Comparison of ENCODE assay signal across 24 cellular contexts in the genomic region with DNA sequence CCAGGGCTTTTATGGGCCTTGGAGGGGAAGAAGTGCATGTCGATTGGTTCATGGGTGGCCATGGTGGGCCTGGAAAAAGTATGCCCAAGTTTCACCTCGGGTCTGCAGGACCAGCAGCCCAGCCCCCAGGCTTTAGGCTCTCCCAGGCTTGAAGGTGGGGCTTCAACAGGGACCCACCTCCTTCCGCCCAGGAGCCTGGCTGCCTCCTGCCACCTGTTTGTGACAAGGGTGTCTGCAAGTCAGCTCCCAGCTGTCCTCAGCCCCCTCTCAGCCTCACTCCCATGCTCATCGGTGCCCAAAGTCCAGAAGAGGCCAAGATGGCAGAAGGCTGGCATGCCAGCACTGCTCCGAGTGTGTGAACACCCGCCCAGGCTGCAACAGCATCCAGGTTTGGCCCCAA.
DNase-seq lines count a peak whose midpoint lies in the region; ATAC-seq and TF ChIP-seq lines count a peak whose summit lies in the region.
"Had no signal": no experiment of that assay in that cellular context is flagged by ENCODE, and none has a peak within 500 bp of the region (broad histone marks: within the 10 kb centered on the region; RNA-seq: fewer than 3 reads in every experiment).

No MANE protein-coding gene starts in this region.

- H3K27me3 ChIP-seq in spleen (replicated peaks in 1 of 7), result no peaks in the 10 kb centered on the region
- H3K27me3 ChIP-seq: BE2C; BLaER1 treated with 17β-estradiol and CSF1 and Interleukin-3, amounts not matched to agents 10 nM and 100 nM had no signal

- no peaks in the 10 kb centered on the region for H3K9me3 ChIP-seq in spleen
- H3K9me3 ChIP-seq: A549; BE2C; BLaER1 treated with 17β-estradiol and CSF1 and Interleukin-3, amounts not matched to agents 10 nM and 100 nM; HAP-1 had no signal

- peaks cover 4 to 18% (median 15%) of the 10 kb centered on the region in 6 donors for H3K4me1 ChIP-seq in spleen
- H3K4me1 ChIP-seq: A549, BE2C, HAP-1 had no signal

- no peak overlapping the region for H3K4me3 Mint-ChIP-seq in stimulated activated naive CD8-positive, alpha-beta T cell treated with anti-CD3 and anti-CD28 coated beads, Interleukin-15, amount 100 ng/mL, for 72 hours
- no peak overlapping the region for H3K4me3 Mint-ChIP-seq in chondrocyte (ENCODE audit: unreplicated experiment)
- H3K4me3 Mint-ChIP-seq: CD14-positive monocyte; CD4-positive, alpha-beta T cell; CD8-positive, alpha-beta memory T cell; GM23338; HFFc6 had no signal

- H3K27ac Mint-ChIP-seq in stimulated activated naive CD8-positive, alpha-beta T cell treated with anti-CD3 and anti-CD28 coated beads, Interleukin-15, amount 100 ng/mL, for 72 hours, result no peak overlapping the region
- H3K27ac Mint-ChIP-seq in chondrocyte (ENCODE audit: unreplicated experiment), result no peak overlapping the region
- H3K27ac Mint-ChIP-seq: CD14-positive monocyte; CD4-positive, alpha-beta T cell; GM23338; HFFc6 had no signal

- TF ChIP-seq POLR2A in spleen (IDR thresholded peaks at IDR 0.05), result no peak

- H3K36me3 Mint-ChIP-seq in chondrocyte (ENCODE audit: low read depth), result no peaks in the 10 kb centered on the region
- H3K36me3 Mint-ChIP-seq: CD14-positive monocyte had no signal

- DNase-seq in stimulated activated naive CD8-positive, alpha-beta T cell treated with anti-CD3 and anti-CD28 coated beads, Interleukin-15, amount 100 ng/mL, for 72 hours, result no peak
- no peak for DNase-seq in stimulated activated naive CD8-positive, alpha-beta T cell treated with anti-CD3 and anti-CD28 coated beads, Interleukin-15, Interleukin-2, amounts not matched to agents 100 U/mL and 50 U/mL, for 24 hours
- peak; percentile 74 for DNase-seq in chondrocyte (ENCODE audit: low spot score)
- peak; percentile 70 for DNase-seq in spleen
- DNase-seq in HUDEP-2 (lab: John Stamatoyannopoulos, UW; ENCODE audit: unreplicated experiment in 76 of 76), result no peak
- no peak for DNase-seq in NCI-H748 treated with DMSO at 0.1 percent for 48 hours (lab: John Stamatoyannopoulos, UW)
- DNase-seq: 8988T; ACHN; AML-193; BE2C; CD4-positive, alpha-beta T cell; CD8-positive, alpha-beta memory T cell; DMS 273 treated with DMSO at 0.1 percent for 48 hours; DMS79; EL; GDM1; HFFc6 had no signal

- no peaks in the 10 kb centered on the region for H3K9me3 Mint-ChIP-seq in stimulated activated naive CD8-positive, alpha-beta T cell treated with anti-CD3 and anti-CD28 coated beads, Interleukin-15, amount 100 ng/mL, for 72 hours
- H3K9me3 Mint-ChIP-seq in chondrocyte (ENCODE audit: low read depth), result no peaks in the 10 kb centered on the region
- H3K9me3 Mint-ChIP-seq: CD4-positive, alpha-beta T cell; CD8-positive, alpha-beta memory T cell; GM23338 had no signal

- TF ChIP-seq CTCF in chondrocyte (IDR thresholded peaks at IDR 0.05) (no peak), spleen (IDR thresholded peaks at IDR 0.05 in 8 of 11, conservative IDR thresholded peaks at IDR 0.05 in 3 of 11) (no peak)

- H3K36me3 ChIP-seq in spleen, result no peaks in the 10 kb centered on the region
- H3K36me3 ChIP-seq: BE2C; BLaER1 treated with 17β-estradiol and CSF1 and Interleukin-3, amounts not matched to agents 10 nM and 100 nM; HAP-1 had no signal

- peak; percentile 12 for ATAC-seq in stimulated activated naive CD8-positive, alpha-beta T cell treated with anti-CD3 and anti-CD28 coated beads, Interleukin-15, amount 100 ng/mL, for 72 hours
- ATAC-seq in stimulated activated naive CD8-positive, alpha-beta T cell treated with anti-CD3 and anti-CD28 coated beads, Interleukin-15, Interleukin-2, amounts not matched to agents 100 U/mL and 50 U/mL, for 24 hours, result no peak
- no peak for ATAC-seq in HG02588 (IDR thresholded peaks at IDR 0.05; ENCODE audit: unreplicated experiment)
- ATAC-seq: A549, GM12878, GM23338 had no signal

- H3K27ac ChIP-seq in spleen, result no peak overlapping the region
- H3K27ac ChIP-seq: A549; BLaER1 treated with 17β-estradiol and CSF1 and Interleukin-3, amounts not matched to agents 10 nM and 100 nM had no signal

- H3K27me3 Mint-ChIP-seq in stimulated activated naive CD8-positive, alpha-beta T cell treated with anti-CD3 and anti-CD28 coated beads, Interleukin-15, amount 100 ng/mL, for 72 hours, result no peaks in the 10 kb centered on the region
- H3K27me3 Mint-ChIP-seq in chondrocyte (ENCODE audit: low read depth), result no peaks in the 10 kb centered on the region
- H3K27me3 Mint-ChIP-seq: CD4-positive, alpha-beta T cell; CD8-positive, alpha-beta memory T cell had no signal

- intact Hi-C loops in spleen (cut with DNase I; ENCODE audit: low total_unique reads), result no loop called here

- H3K4me3 ChIP-seq in spleen, result no peak overlapping the region
- H3K4me3 ChIP-seq: A549; BLaER1 treated with 17β-estradiol and CSF1 and Interleukin-3, amounts not matched to agents 10 nM and 100 nM; GM12878; GM23338; HAP-1 had no signal

- H3K4me1 Mint-ChIP-seq in stimulated activated naive CD8-positive, alpha-beta T cell treated with anti-CD3 and anti-CD28 coated beads, Interleukin-15, amount 100 ng/mL, for 72 hours, result peaks cover 12% of the 10 kb centered on the region
- H3K4me1 Mint-ChIP-seq in chondrocyte (ENCODE audit: low read depth), result no peaks in the 10 kb centered on the region
- H3K4me1 Mint-ChIP-seq: CD14-positive monocyte, GM23338 had no signal

- 71 to 93% (median 76%) methylated on average over 1 to 6 of the region's 6 CpGs for WGBS in spleen, 5 donors

Comparison
In these comparisons a context has a peak if more than half of its experiments do, and no peak if none do; other contexts are left out.
1. DNase-seq: peak in chondrocyte (single experiment) and spleen (single experiment); none in stimulated activated naive CD8-positive, alpha-beta T cell treated with anti-CD3 and anti-CD28 coated beads, Interleukin-15, amount 100 ng/mL, for 72 hours (0 of 2), stimulated activated naive CD8-positive, alpha-beta T cell treated with anti-CD3 and anti-CD28 coated beads, Interleukin-15, Interleukin-2, amounts not matched to agents 100 U/mL and 50 U/mL, for 24 hours (single experiment), HUDEP-2 (0 of 76) and NCI-H748 treated with DMSO at 0.1 percent for 48 hours (single experiment).